In genomic region chr3:108221403-108221802, GRCh38 we compare ENCODE assay signal across 8 cellular contexts. TPM values are rescaled to one million over a fixed set of nuclear protein-coding genes. Genes with fewer than 3 reads are reported as not detected.
A peak's percentile ranks its signal among the peaks of the same experiment; 100 is the strongest.
DNase-seq lines count a peak whose midpoint lies in the region; ATAC-seq and TF ChIP-seq lines count a peak whose summit lies in the region.

No MANE protein-coding gene starts in this region.

- H3K9ac ChIP-seq in PC-3 (ENCODE audit: low read length), result peak overlapping the region; percentile 79

- in situ Hi-C loops in G401 (cut with HindIII; ENCODE audit: low sequenced_read_pairs), result no loop called here

- H4K20me1 ChIP-seq in PC-3 (ENCODE audit: low read length), result no peaks in the 10 kb centered on the region

- no peak for TF ChIP-seq POLR2A in erythroblast (IDR thresholded peaks at IDR 0.05; ENCODE audit: low read length)

- no peak overlapping the region for H3K27ac ChIP-seq in PC-3 (ENCODE audit: low read length)

- no peaks in the 10 kb centered on the region for H3K9me2 ChIP-seq in PC-3 (replicated peaks; ENCODE audit: low read length)

- no peak for TF ChIP-seq CTCF in PC-3 (conservative IDR thresholded peaks at IDR 0.05; ENCODE audit: low read depth, low read length)

- no peaks in the 10 kb centered on the region for H3K9me3 ChIP-seq in PC-3 (ENCODE audit: low read length)

- BruUV-seq in PC-3 (replicated peaks; lab: Mats Ljungman, UMichigan), result no TSS peak

- H3K4me2 ChIP-seq in PC-3 (ENCODE audit: low read length), result peak overlapping the region; percentile 91

- no peaks in the 10 kb centered on the region for H3K36me3 ChIP-seq in PC-3 (ENCODE audit: low read depth, low read length)

- CTCF ChIA-PET in PC-3 (lab: Charles Lee), result no interaction called here

- peak overlapping the region; percentile 94 for H2AFZ ChIP-seq in PC-3 (ENCODE audit: low read length)

- peak overlapping the region; percentile 89 for H3K4me3 ChIP-seq in PC-3 (ENCODE audit: low read length)

- intact Hi-C loops in PC-3 (cut with micrococcal nuclease), result loop anchor here (5.0 kb wide), 4 partner anchors 89 to 294 kb away; no protein-coding TSS in a partner anchor

- H3F3A ChIP-seq in PC-3 (ENCODE audit: low read length, unreplicated experiment), result no peaks in the 10 kb centered on the region

- POLR2A ChIA-PET in PC-3 (lab: Charles Lee; ENCODE audit: unreplicated experiment), result interaction anchor here (0.9 kb wide), 1 partner anchor 340 kb away, joined by 3 read pairs; no protein-coding TSS in a partner anchor

- no peak for ATAC-seq in PC-3

- H3K4me1 ChIP-seq in PC-3 (ENCODE audit: insufficient read depth, low read length), result peaks cover 42% of the 10 kb centered on the region

- DNase-seq in G401 (ENCODE audit: low spot score) (peak; percentile 15), PC-3 (peak; percentile 18), erythroblast (lab: John Stamatoyannopoulos, UW) (peak; percentile 17 to 24), pons (ENCODE audit: low spot score) (peak; percentile 26), UCSD-AML1 (lab: John Stamatoyannopoulos, UW; ENCODE audit: unreplicated experiment) (no peak), NCI-H1048 (lab: John Stamatoyannopoulos, UW) (no peak), SW 1271 (lab: John Stamatoyannopoulos, UW) (no peak), ureter (ENCODE audit: low spot score) (no peak)

- peaks cover 29% of the 10 kb centered on the region for H3K79me2 ChIP-seq in PC-3 (ENCODE audit: low read length)

- H3K27me3 ChIP-seq in PC-3 (ENCODE audit: low read length), result no peaks in the 10 kb centered on the region

RNA-seq across cellular contexts. Expression of gene IFT57, which starts 0.8 kb away (rescaled TPM):
- total RNA-seq in G401 (2014; rRNA removed; shearing (Covaris generic)), result 98.1 and 113 TPM in 2 replicates
- total RNA-seq in PC-3 (2014; rRNA removed) (46.0 and 54.0 TPM in 2 replicates), ureter (46.8 TPM)

Comparison
In these comparisons a context has a peak if more than half of its experiments do, and no peak if none do; other contexts are left out.
1. DNase-seq: peak in G401 (single experiment), PC-3 (single experiment), erythroblast (2 of 2) and pons (single experiment); none in UCSD-AML1 (single experiment), NCI-H1048 (single experiment), SW 1271 (0 of 2) and ureter (single experiment).